27 cellular contexts compared by ENCODE assay signal in genomic region chr7:101848168-101848951, GRCh38. TPM values are rescaled to one million over a fixed set of nuclear protein-coding genes. Genes with fewer than 3 reads are reported as not detected.
DNase-seq lines count a peak whose midpoint lies in the region; ATAC-seq and TF ChIP-seq lines count a peak whose summit lies in the region.
"Had no signal": no experiment of that assay in that cellular context is flagged by ENCODE, and none has a peak within 500 bp of the region (broad histone marks: within the 10 kb centered on the region; RNA-seq: fewer than 3 reads in every experiment).

No MANE protein-coding gene starts in this region.

- H3K4me1 ChIP-seq in testis = no peaks in the 10 kb centered on the region
- H3K4me1 ChIP-seq: body of pancreas, SJCRH30 had no signal

- H3K79me2 ChIP-seq in SU-DHL-6 (ENCODE audit: insufficient read depth, low read length) = peaks cover 100% of the 10 kb centered on the region

- H3K9ac ChIP-seq in SU-DHL-6 (ENCODE audit: low read length) = no peak overlapping the region

- H3K27me3 ChIP-seq in SU-DHL-6 (ENCODE audit: low read length) (no peaks in the 10 kb centered on the region), testis (no peaks in the 10 kb centered on the region)
- H3K27me3 ChIP-seq: body of pancreas, hepatocyte, SJCRH30, stomach had no signal

- H3K27ac ChIP-seq in SU-DHL-6 (ENCODE audit: low read depth, low read length) (peak overlapping the region; percentile 25), testis (no peak overlapping the region)
- H3K27ac ChIP-seq: A549, body of pancreas, hepatocyte, left ventricle myocardium inferior, SJCRH30, stomach, VCaP had no signal

- peak in 1 of 3 donors; percentile 49 for ATAC-seq in natural killer cell
- no peak for ATAC-seq in natural killer cell treated with Interleukin-12 subunit alpha and Interleukin-12 subunit beta and Interleukin-15 and Interleukin-18, amount 100 ng/mL, for 72 hours
- ATAC-seq: A549, body of pancreas had no signal

- H2AFZ ChIP-seq in SU-DHL-6 (ENCODE audit: low read depth, low read length, severe bottlenecking) = no peak overlapping the region
- H2AFZ ChIP-seq: hepatocyte had no signal

- peaks cover 0 to 5% of the 10 kb centered on the region in 2 donors for H3K9me3 Mint-ChIP-seq in natural killer cell
- H3K9me3 Mint-ChIP-seq in natural killer cell treated with Interleukin-12 subunit alpha and Interleukin-12 subunit beta and Interleukin-15 and Interleukin-18, amount 100 ng/mL, for 72 hours = no peaks in the 10 kb centered on the region
- H3K9me3 Mint-ChIP-seq: type B pancreatic cell had no signal

- no peak overlapping the region for H3K4me3 Mint-ChIP-seq in natural killer cell
- H3K4me3 Mint-ChIP-seq in natural killer cell treated with Interleukin-12 subunit alpha and Interleukin-12 subunit beta and Interleukin-15 and Interleukin-18, amount 100 ng/mL, for 72 hours = no peak overlapping the region
- H3K4me3 Mint-ChIP-seq: neural crest cell, type B pancreatic cell had no signal

- H3K36me3 ChIP-seq in SU-DHL-6 (ENCODE audit: low read length) = peaks cover 29% of the 10 kb centered on the region
- no peaks in the 10 kb centered on the region for H3K36me3 ChIP-seq in testis (ENCODE audit: low read depth, missing control alignments)
- H3K36me3 ChIP-seq: left ventricle myocardium inferior had no signal

- peaks cover 56% of the 10 kb centered on the region for H3F3A ChIP-seq in SU-DHL-6 (ENCODE audit: insufficient read depth)

- no peaks in the 10 kb centered on the region for H3K36me3 Mint-ChIP-seq in natural killer cell
- peaks cover 5% of the 10 kb centered on the region for H3K36me3 Mint-ChIP-seq in natural killer cell treated with Interleukin-12 subunit alpha and Interleukin-12 subunit beta and Interleukin-15 and Interleukin-18, amount 100 ng/mL, for 72 hours

- peaks cover 7 to 30% of the 10 kb centered on the region in 2 donors for H3K4me1 Mint-ChIP-seq in natural killer cell
- H3K4me1 Mint-ChIP-seq in natural killer cell treated with Interleukin-12 subunit alpha and Interleukin-12 subunit beta and Interleukin-15 and Interleukin-18, amount 100 ng/mL, for 72 hours (ENCODE audit: low read depth in 2 of 2) = peaks cover 10 to 13% of the 10 kb centered on the region in 2 donors

- TF ChIP-seq CTCF in natural killer cell (IDR thresholded peaks at IDR 0.05) (no peak), SU-DHL-6 (IDR thresholded peaks at IDR 0.05; ENCODE audit: insufficient read depth, low read length, poor library complexity, severe bottlenecking) (no peak), testis (IDR thresholded peaks at IDR 0.05) (no peak)

- peak overlapping the region; percentile 18 to 66 for H3K27ac Mint-ChIP-seq in natural killer cell
- no peak overlapping the region for H3K27ac Mint-ChIP-seq in natural killer cell treated with Interleukin-12 subunit alpha and Interleukin-12 subunit beta and Interleukin-15 and Interleukin-18, amount 100 ng/mL, for 72 hours
- H3K27ac Mint-ChIP-seq: activated T-helper 2 cell treated with anti-CD3 and anti-CD28 coated beads, Interferon-gamma antibody, Interleukin-2, Interleukin-4, amounts not matched to agents 10 μg/mL and 5 μg/mL and 100 μg/mL, durations not matched to agents 14 hours and 24 hours and 36 hours; type B pancreatic cell had no signal

- no peaks in the 10 kb centered on the region for H3K27me3 Mint-ChIP-seq in natural killer cell (ENCODE audit: low read depth in 2 of 2)
- no peaks in the 10 kb centered on the region for H3K27me3 Mint-ChIP-seq in natural killer cell treated with Interleukin-12 subunit alpha and Interleukin-12 subunit beta and Interleukin-15 and Interleukin-18, amount 100 ng/mL, for 72 hours
- H3K27me3 Mint-ChIP-seq: type B pancreatic cell had no signal

- no peaks in the 10 kb centered on the region for H3K9me2 ChIP-seq in SU-DHL-6 (replicated peaks; ENCODE audit: insufficient read depth, low read length)

- no peak overlapping the region for H3K4me3 ChIP-seq in SU-DHL-6 (ENCODE audit: insufficient read depth, low read length, poor library complexity, severe bottlenecking)
- H3K4me3 ChIP-seq in testis = no peak overlapping the region
- H3K4me3 ChIP-seq: A549, body of pancreas, HAP-1, hepatocyte, left ventricle myocardium inferior, SJCRH30, stomach had no signal

- peaks cover 19% of the 10 kb centered on the region for H4K20me1 ChIP-seq in SU-DHL-6 (ENCODE audit: low read depth, low read length)

- H3K9me3 ChIP-seq in SU-DHL-6 (ENCODE audit: insufficient read depth, low read length) (peaks cover 4% of the 10 kb centered on the region; the same call in 1 of the 2 replicates), testis (no peaks in the 10 kb centered on the region)
- H3K9me3 ChIP-seq: body of pancreas, SJCRH30 had no signal

- intact Hi-C loops in natural killer cell (cut with micrococcal nuclease) (no loop called here), testis (cut with DNase I; ENCODE audit: low total_unique reads) (no loop called here)

- no peak overlapping the region for H3K4me2 ChIP-seq in SU-DHL-6 (ENCODE audit: low read depth, low read length, poor library complexity, severe bottlenecking)
- H3K4me2 ChIP-seq: A549, hepatocyte had no signal

- WGBS in testis, 2 donors = 92 to 95% methylated on average over 9 of the region's 9 CpGs

- DNase-seq in natural killer cell (no peak), myocyte (ENCODE audit: low read depth) (peak; percentile 78), testis (no peak), T-helper 1 cell (no peak), NOMO-1 (lab: John Stamatoyannopoulos, UW; ENCODE audit: unreplicated experiment in 2 of 2) (no peak)
- no peak for DNase-seq in natural killer cell treated with Interleukin-12 subunit alpha and Interleukin-12 subunit beta and Interleukin-15 and Interleukin-18, amount 100 ng/mL, for 72 hours (ENCODE audit: low spot score)
- no peak for DNase-seq in stimulated activated CD4-positive, alpha-beta T cell treated with anti-CD3 and anti-CD28 coated beads, Interleukin-4, amount 100 ng/mL, for 1 hour
- DNase-seq: activated CD4-positive, alpha-beta T cell treated with anti-CD3 and anti-CD28 coated beads, Interleukin-2, amount 50 U/mL, for 4 hours; activated CD8-positive, alpha-beta memory T cell treated with anti-CD3 and anti-CD28 coated beads, Interleukin-2, amount 50 U/mL, for 4 hours; body of pancreas; C1 segment of cervical spinal cord; DMS153; left ventricle myocardium inferior; midbrain; NCI-H1092; NCI-H2029; NCI-H226; SJCRH30; stomach had no signal

- TF ChIP-seq POLR2A in testis (IDR thresholded peaks at IDR 0.05) = no peak

RNA-seq across cellular contexts. Expression of gene CUX1, which starts 30.9 kb away (rescaled TPM):
- total RNA-seq in natural killer cell (10 to 100 TPM; 59.8 to 77.4 (median 73.6) TPM), myocyte (43.0 and 46.5 TPM in 2 replicates), testis (10 to 100 TPM; 43.1 to 46.3 TPM)
- 10 to 100 TPM; 25.2 to 28.5 TPM for total RNA-seq in natural killer cell treated with Interleukin-12 subunit alpha and Interleukin-12 subunit beta and Interleukin-15 and Interleukin-18, amount 100 ng/mL, for 72 hours
- polyA plus RNA-seq in myocyte (2012) = 45.0 TPM
- 30.8 TPM for polyA plus RNA-seq in testis (ENCODE audit: insufficient read depth, low read depth, low replicate concordance)

Comparison
In these comparisons a context has a peak if more than half of its experiments do, and no peak if none do; other contexts are left out.
1. H3K27ac Mint-ChIP-seq: peak in natural killer cell (2 of 2); none in natural killer cell treated with Interleukin-12 subunit alpha and Interleukin-12 subunit beta and Interleukin-15 and Interleukin-18, amount 100 ng/mL, for 72 hours (0 of 2).